12 cellular contexts compared by ENCODE assay signal in the genomic region with DNA sequence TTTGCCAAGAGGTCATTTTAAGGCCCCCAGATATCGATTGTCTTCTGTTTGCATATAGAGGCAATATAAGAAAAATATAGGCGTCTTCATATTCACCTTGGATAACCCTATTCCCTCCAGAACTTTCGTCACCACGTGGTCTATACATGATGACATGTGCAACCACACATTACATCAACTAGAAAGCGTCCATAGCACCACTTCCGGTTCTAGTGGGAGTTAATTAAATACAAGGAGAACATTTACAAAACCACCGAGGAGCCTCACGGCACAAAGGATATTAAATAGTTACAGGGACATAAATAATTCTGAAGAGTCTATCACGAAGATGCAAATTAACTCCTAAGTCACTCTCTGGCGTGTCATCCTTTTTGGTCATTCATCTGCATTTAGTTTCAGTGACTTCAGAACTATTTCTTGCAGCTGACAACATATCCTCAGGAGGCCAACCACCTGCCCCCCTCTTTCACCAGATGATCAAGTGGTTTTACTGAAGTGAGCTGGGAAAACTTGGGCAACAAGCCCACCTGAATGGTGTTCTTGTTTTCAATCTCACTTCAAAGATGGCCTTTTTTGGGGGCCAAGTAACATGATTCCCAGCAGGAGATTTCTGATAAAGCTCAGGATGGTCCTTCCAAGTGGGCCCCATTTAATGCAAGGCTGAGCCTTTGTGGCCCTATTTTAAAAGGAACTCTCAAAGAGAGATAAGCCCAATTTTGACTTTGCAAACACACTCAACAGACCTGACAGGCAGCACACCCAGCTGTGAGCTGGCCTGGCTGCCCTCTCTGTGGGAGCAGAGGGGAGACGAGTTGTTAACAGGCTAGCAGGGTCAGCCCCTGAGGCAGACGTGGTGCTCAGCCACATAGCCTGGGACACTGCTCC. TPM values are rescaled to one million over a fixed set of nuclear protein-coding genes. Genes with fewer than 3 reads are reported as not detected.
DNase-seq lines count a peak whose midpoint lies in the region; ATAC-seq and TF ChIP-seq lines count a peak whose summit lies in the region.
"Had no signal": no experiment of that assay in that cellular context is flagged by ENCODE, and none has a peak within 500 bp of the region (broad histone marks: within the 10 kb centered on the region; RNA-seq: fewer than 3 reads in every experiment).

No MANE protein-coding gene starts in this region.

- H3K27me3 ChIP-seq in H7 (ENCODE audit: control insufficient read depth, insufficient read depth, low read length) (no peaks in the 10 kb centered on the region), adrenal gland (no peaks in the 10 kb centered on the region)
- H3K27me3 ChIP-seq: neural progenitor cell had no signal

- H3K4me3 Mint-ChIP-seq in activated naive CD4-positive, alpha-beta T cell treated with anti-CD3 and anti-CD28 coated beads for 36 hours: no peak overlapping the region
- H3K4me3 Mint-ChIP-seq: activated naive CD8-positive, alpha-beta T cell treated with anti-CD3 and anti-CD28 coated beads, Interleukin-2, amount 10 ng/mL, durations not matched to agents 7 days and 5 days; CD4-positive, CD25-positive, alpha-beta regulatory T cell; neural progenitor cell had no signal

- ATAC-seq in left ventricle myocardium superior: peak; percentile 48
- ATAC-seq in Right ventricle myocardium inferior: no peak

- H3K4me1 ChIP-seq in adrenal gland (replicated peaks in 1 of 2): peaks cover 21 to 32% of the 10 kb centered on the region in 2 donors

- no peak for TF ChIP-seq POLR2A in adrenal gland (IDR thresholded peaks at IDR 0.05)

- no peak overlapping the region for H3K4me3 ChIP-seq in foreskin fibroblast (ENCODE audit: low read depth in 1 of 2, low read length in 2 of 2)
- H3K4me3 ChIP-seq in H7 (ENCODE audit: insufficient read depth, low read depth, low read length): no peak overlapping the region
- no peak overlapping the region for H3K4me3 ChIP-seq in adrenal gland
- H3K4me3 ChIP-seq: neural progenitor cell had no signal

- intact Hi-C loops in left ventricle myocardium superior (cut with micrococcal nuclease) (no loop called here), Right ventricle myocardium inferior (cut with DNase I) (no loop called here), adrenal gland (cut with DNase I) (no loop called here)
- intact Hi-C loops in activated naive CD4-positive, alpha-beta T cell treated with anti-CD3 and anti-CD28 coated beads for 36 hours (cut with micrococcal nuclease): no loop called here

- 79 to 90% (median 82%) methylated on average over 11 to 12 of the region's 12 CpGs for WGBS in adrenal gland, 4 donors

- no peaks in the 10 kb centered on the region for H3K36me3 Mint-ChIP-seq in activated naive CD4-positive, alpha-beta T cell treated with anti-CD3 and anti-CD28 coated beads for 36 hours (ENCODE audit: low read depth)
- H3K36me3 Mint-ChIP-seq: activated naive CD8-positive, alpha-beta T cell treated with anti-CD3 and anti-CD28 coated beads, Interleukin-2, amount 10 ng/mL, durations not matched to agents 7 days and 5 days had no signal

- CTCF ChIA-PET in RWPE1 (lab: Yijun Ruan, JAX): interaction anchor here (0.6 to 1.2 kb wide), 2 partner anchors 12 to 360 kb away, joined by 3 to 5 read pairs; no protein-coding TSS in a partner anchor
- CTCF ChIA-PET in activated naive CD4-positive, alpha-beta T cell treated with anti-CD3 and anti-CD28 coated beads for 36 hours (lab: Charles Lee): interaction anchor here (0.7 to 1.3 kb wide), 5 partner anchors 11 to 212 kb away, joined by 3 to 4 read pairs (median 3); no protein-coding TSS in a partner anchor

- H3K27me3 Mint-ChIP-seq in activated naive CD4-positive, alpha-beta T cell treated with anti-CD3 and anti-CD28 coated beads for 36 hours (ENCODE audit: low read depth): no peaks in the 10 kb centered on the region
- H3K27me3 Mint-ChIP-seq: CD4-positive, CD25-positive, alpha-beta regulatory T cell had no signal

- H3K27ac Mint-ChIP-seq in activated naive CD4-positive, alpha-beta T cell treated with anti-CD3 and anti-CD28 coated beads for 36 hours: no peak overlapping the region
- H3K27ac Mint-ChIP-seq: activated naive CD8-positive, alpha-beta T cell treated with anti-CD3 and anti-CD28 coated beads, Interleukin-2, amount 10 ng/mL, durations not matched to agents 7 days and 5 days; neural progenitor cell had no signal

- TF ChIP-seq CTCF in RWPE1 (conservative IDR thresholded peaks at IDR 0.05; ENCODE audit: low read depth) (no peak), foreskin fibroblast (IDR thresholded peaks at IDR 0.05; ENCODE audit: low read depth, low read length) (no peak), adrenal gland (IDR thresholded peaks at IDR 0.05) (no peak)

- DNase-seq in left ventricle myocardium superior: no peak
- no peak for DNase-seq in Right ventricle myocardium inferior (ENCODE audit: missing footprints)
- DNase-seq in RWPE1 (ENCODE audit: low spot score): no peak
- DNase-seq in foreskin fibroblast: peak; percentile 63 to 66
- no peak for DNase-seq in cerebellum (ENCODE audit: low spot score)
- DNase-seq in H7: no peak
- DNase-seq in activated naive CD4-positive, alpha-beta T cell treated with anti-CD3 and anti-CD28 coated beads for 36 hours: no peak
- DNase-seq in adrenal gland: no peak
- DNase-seq: activated naive CD8-positive, alpha-beta T cell treated with anti-CD3 and anti-CD28 coated beads, Interleukin-2, amount 10 ng/mL, durations not matched to agents 7 days and 5 days; CD4-positive, CD25-positive, alpha-beta regulatory T cell; NCI-H1930 had no signal

- no peaks in the 10 kb centered on the region for H3K9me3 ChIP-seq in adrenal gland (replicated peaks in 1 of 3)

- H3K9me3 Mint-ChIP-seq in activated naive CD4-positive, alpha-beta T cell treated with anti-CD3 and anti-CD28 coated beads for 36 hours: no peaks in the 10 kb centered on the region
- H3K9me3 Mint-ChIP-seq: activated naive CD8-positive, alpha-beta T cell treated with anti-CD3 and anti-CD28 coated beads, Interleukin-2, amount 10 ng/mL, durations not matched to agents 7 days and 5 days; CD4-positive, CD25-positive, alpha-beta regulatory T cell; neural progenitor cell had no signal

- H3K4me1 Mint-ChIP-seq in activated naive CD4-positive, alpha-beta T cell treated with anti-CD3 and anti-CD28 coated beads for 36 hours (ENCODE audit: low read depth): peaks cover 2% of the 10 kb centered on the region
- H3K4me1 Mint-ChIP-seq: CD4-positive, CD25-positive, alpha-beta regulatory T cell had no signal

- POLR2A ChIA-PET in RWPE1 (lab: Yijun Ruan, JAX; ENCODE audit: low non-redundant PET): no interaction called here

- peaks cover 11% of the 10 kb centered on the region for H3K36me3 ChIP-seq in H7 (replicated peaks; ENCODE audit: control insufficient read depth, insufficient read depth, low read length)
- H3K36me3 ChIP-seq in adrenal gland (replicated peaks in 1 of 2): no peaks in the 10 kb centered on the region
- H3K36me3 ChIP-seq: neural progenitor cell had no signal

- peak overlapping the region; percentile 57 for H3K27ac ChIP-seq in RWPE1
- no peak overlapping the region for H3K27ac ChIP-seq in adrenal gland
- H3K27ac ChIP-seq: neural progenitor cell had no signal

RNA-seq across cellular contexts. Expression of gene CMTM3, which starts 15.3 kb away (rescaled TPM):
- total RNA-seq in left ventricle myocardium superior: 10.6 TPM
- 11.8 TPM for total RNA-seq in Right ventricle myocardium inferior
- total RNA-seq in cerebellum: 12.7 TPM
- total RNA-seq in H7 (2014; rRNA removed; shearing (Covaris generic)): 12.5 and 18.6 TPM in 2 replicates
- 10 to 100 TPM; 33.7 to 35.3 TPM for total RNA-seq in activated naive CD4-positive, alpha-beta T cell treated with anti-CD3 and anti-CD28 coated beads for 36 hours
- total RNA-seq in adrenal gland: 10 to 100 TPM; 14.6 to 31.8 (median 24.9) TPM
- polyA plus RNA-seq in adrenal gland: 10 to 100 TPM in 2 of 3 donors, 1 to 10 TPM in 1; 6.4 to 30.0 (median 25.2) TPM

RNA-seq across cellular contexts. Expression of gene CMTM2, which starts 40.5 kb away (rescaled TPM):
- total RNA-seq in left ventricle myocardium superior (not detected), Right ventricle myocardium inferior (0.35 TPM), cerebellum (not detected), adrenal gland (not detected)
- 0.48 TPM in 1 of 2 replicates, not detected in the other for total RNA-seq in H7 (2014; rRNA removed; shearing (Covaris generic))
- not detected for total RNA-seq in activated naive CD4-positive, alpha-beta T cell treated with anti-CD3 and anti-CD28 coated beads for 36 hours
- polyA plus RNA-seq in adrenal gland: under 1 TPM in 2 of 3 donors, not detected in 1; 0.17 to 0.80 TPM
- polyA plus RNA-seq: CD4-positive, CD25-positive, alpha-beta regulatory T cell had no signal

RNA-seq across cellular contexts. Expression of gene CMTM1, which starts 53.5 kb away (rescaled TPM):
- 2.1 TPM for total RNA-seq in left ventricle myocardium superior
- total RNA-seq in Right ventricle myocardium inferior: 0.92 TPM
- total RNA-seq in cerebellum: 7.6 TPM
- total RNA-seq in H7 (2014; rRNA removed; shearing (Covaris generic)): 1.4 and 2.1 TPM in 2 replicates
- total RNA-seq in activated naive CD4-positive, alpha-beta T cell treated with anti-CD3 and anti-CD28 coated beads for 36 hours: 1 to 10 TPM; 4.2 to 8.2 TPM
- total RNA-seq in adrenal gland: 1 to 10 TPM in 6 of 8 donors, under 1 TPM in 2; 0.36 to 6.9 (median 2.9) TPM
- 1 to 10 TPM in 1 of 3 donors, under 1 TPM in 1, not detected in 1; 0.34 to 1.4 TPM for polyA plus RNA-seq in adrenal gland

Comparison
In these comparisons a context has a peak if more than half of its experiments do, and no peak if none do; other contexts are left out.
1. DNase-seq: peak in foreskin fibroblast (2 of 2); none in left ventricle myocardium superior (single experiment), Right ventricle myocardium inferior (single experiment), RWPE1 (single experiment), cerebellum (single experiment), H7 (single experiment), activated naive CD4-positive, alpha-beta T cell treated with anti-CD3 and anti-CD28 coated beads for 36 hours (single experiment) and adrenal gland (0 of 7).